24 cellular contexts compared by ENCODE assay signal in genomic region chr13:35389535-35389934, GRCh38.
"Had no signal": no experiment of that assay in that cellular context is flagged by ENCODE, and none has a peak within 500 bp of the region (broad histone marks: within the 10 kb centered on the region; RNA-seq: fewer than 3 reads in every experiment).

No MANE protein-coding gene starts in this region.

- ATAC-seq: activated CD8-positive, alpha-beta T cell treated with anti-CD3 and anti-CD28 coated beads for 36 hours; activated naive CD8-positive, alpha-beta T cell treated with anti-CD3 and anti-CD28 coated beads, Interleukin-2, amount 50 U/mL, for 24 hours; activated T-cell treated with anti-CD3 and anti-CD28 coated beads, Interleukin-2, amount 50 U/mL, for 4 hours; esophagus mucosa; foreskin keratinocyte; left cardiac atrium; naive thymus-derived CD4-positive, alpha-beta T cell; stimulated activated naive B cell treated with anti-CD40 and anti-IgM and Interleukin-4, amounts not matched to agents 10 μg/mL and 1 μg/mL and 100 μg/mL, for 72 hours; upper lobe of right lung had no signal

- DNase-seq: activated B cell treated with CpG ODN at 0.5 μM for 24 hours; activated CD4-positive, alpha-beta T cell treated with anti-CD3 and anti-CD28 coated beads, Interleukin-2, amount 50 U/mL, for 1 hour; activated CD8-positive, alpha-beta T cell treated with anti-CD3 and anti-CD28 coated beads for 36 hours; activated naive CD8-positive, alpha-beta T cell treated with anti-CD3 and anti-CD28 coated beads, Interleukin-2, amount 50 U/mL, for 24 hours; activated T-cell treated with anti-CD3 and anti-CD28 coated beads, Interleukin-2, amount 50 U/mL, for 4 hours; central memory CD4-positive, alpha-beta T cell; foreskin keratinocyte; islet precursor cell; left cardiac atrium; midbrain; naive thymus-derived CD4-positive, alpha-beta T cell; nucleus accumbens; stimulated activated CD4-positive, alpha-beta T cell treated with anti-CD3 and anti-CD28 coated beads, Interleukin-2, amount 100 ng/mL, for 24 hours; stimulated activated naive B cell treated with anti-CD40 and anti-IgM and Interleukin-4, amounts not matched to agents 10 μg/mL and 1 μg/mL and 100 μg/mL, for 72 hours; stomach; T-helper 2 cell; tibial artery; upper lobe of right lung had no signal

- H3K4me2 ChIP-seq: smooth muscle cell had no signal

- H3K27ac ChIP-seq: foreskin keratinocyte, stomach, suprapubic skin, upper lobe of right lung had no signal

- H3K27me3 ChIP-seq: breast epithelium, heart right ventricle, right atrium auricular region, stomach, suprapubic skin, tibial artery, upper lobe of right lung had no signal

- H3K36me3 ChIP-seq: breast epithelium, heart right ventricle, right atrium auricular region, stomach, suprapubic skin, tibial artery, upper lobe of right lung had no signal

- H3K4me3 ChIP-seq: breast epithelium, smooth muscle cell, stomach, suprapubic skin, upper lobe of right lung had no signal

- H3K9me3 ChIP-seq: breast epithelium, right atrium auricular region, stomach, suprapubic skin, tibial artery, upper lobe of right lung had no signal

- H3K4me1 ChIP-seq: breast epithelium, foreskin keratinocyte, suprapubic skin, upper lobe of right lung had no signal
